Comparison of ENCODE assay signal across 19 cellular contexts in genomic region chr3:106720510-106720909, GRCh38.
"Had no signal": no experiment of that assay in that cellular context is flagged by ENCODE, and none has a peak within 500 bp of the region (broad histone marks: within the 10 kb centered on the region; RNA-seq: fewer than 3 reads in every experiment).

No MANE protein-coding gene starts in this region.

- H2AFZ ChIP-seq: hepatocyte had no signal

- H3K4me1 Mint-ChIP-seq: naive B cell had no signal

- H3K36me3 Mint-ChIP-seq: naive B cell, type B pancreatic cell had no signal

- H3K4me3 ChIP-seq: colonic mucosa, hepatocyte, lung, right atrium auricular region, smooth muscle cell, suprapubic skin, thyroid gland had no signal

- H3K9me3 ChIP-seq: colonic mucosa, neutrophil, right atrium auricular region, suprapubic skin, thyroid gland had no signal

- H3K27ac ChIP-seq: colonic mucosa, hepatocyte, neutrophil, right atrium auricular region, suprapubic skin, thyroid gland had no signal

- H3K36me3 ChIP-seq: colonic mucosa, neutrophil, right atrium auricular region, suprapubic skin, thyroid gland had no signal

- H3K4me2 ChIP-seq: hepatocyte, smooth muscle cell had no signal

- H3K4me1 ChIP-seq: colonic mucosa, right atrium auricular region, suprapubic skin, thyroid gland had no signal

- H3K4me3 Mint-ChIP-seq: naive B cell, nephron, type B pancreatic cell had no signal

- H3K27me3 ChIP-seq: colonic mucosa, hepatocyte, neutrophil, right atrium auricular region, suprapubic skin, thyroid gland had no signal

- DNase-seq: colonic mucosa; dermis blood vessel endothelial cell; effector CD4-positive, alpha-beta T cell; foreskin melanocyte; left colon; left ventricle myocardium superior; mesendoderm; naive B cell; stimulated activated CD4-positive, alpha-beta T cell treated with anti-CD3 and anti-CD28 coated beads, Interleukin-2, amount 100 ng/mL, for 48 hours; stimulated activated naive CD8-positive, alpha-beta T cell treated with anti-CD3 and anti-CD28 coated beads, Interleukin-15, Interleukin-2, amounts not matched to agents 100 U/mL and 50 U/mL, for 24 hours; thyroid gland had no signal

- ATAC-seq: left colon; left ventricle myocardium superior; stimulated activated naive CD8-positive, alpha-beta T cell treated with anti-CD3 and anti-CD28 coated beads, Interleukin-15, Interleukin-2, amounts not matched to agents 100 U/mL and 50 U/mL, for 24 hours had no signal

- H3K9me3 Mint-ChIP-seq: type B pancreatic cell had no signal

- H3K27me3 Mint-ChIP-seq: type B pancreatic cell had no signal

- H3K27ac Mint-ChIP-seq: naive B cell, nephron, type B pancreatic cell had no signal
